ENCODE assay signal across 12 cellular contexts in the genomic region with DNA sequence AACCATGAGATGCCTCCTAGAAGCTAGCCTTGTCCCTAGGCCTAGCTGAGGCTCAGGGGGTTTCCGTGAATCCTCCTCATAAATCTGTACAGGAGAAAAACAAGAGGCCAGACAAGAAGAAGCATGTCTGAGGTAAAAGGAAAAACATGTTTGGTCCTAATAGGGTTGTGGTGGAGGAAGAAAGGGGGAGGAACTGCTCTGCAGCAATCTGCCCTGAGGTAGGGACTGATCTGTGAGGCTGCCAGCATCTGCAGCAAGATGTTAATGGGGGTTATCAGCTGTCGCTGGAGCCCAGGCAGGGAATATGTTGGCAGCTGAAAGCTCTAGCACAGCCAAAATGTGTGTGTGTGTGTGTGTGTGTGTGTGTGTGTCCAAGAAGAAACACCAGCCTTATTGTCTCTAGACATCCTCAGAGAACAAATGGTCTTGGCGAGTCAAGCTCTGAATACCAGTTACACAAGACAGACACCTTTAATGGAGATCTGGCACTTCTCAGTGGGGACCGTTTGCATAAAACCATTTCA.
DNase-seq lines count a peak whose midpoint lies in the region; ATAC-seq, FAIRE-seq and TF ChIP-seq lines count a peak whose summit lies in the region.
"Had no signal": no experiment of that assay in that cellular context is flagged by ENCODE, and none has a peak within 500 bp of the region (broad histone marks: within the 10 kb centered on the region; RNA-seq: fewer than 3 reads in every experiment).

No MANE protein-coding gene starts in this region.

- H3K36me3 ChIP-seq in bronchial epithelial cell (ENCODE audit: control insufficient read depth, insufficient read depth, low read length) (no peaks in the 10 kb centered on the region), aorta (ENCODE audit: control insufficient read depth in 1 of 2, insufficient read depth in 2 of 2, low read length in 1 of 2) (no peaks in the 10 kb centered on the region)

- H3K27ac ChIP-seq in aorta (ENCODE audit: low read depth in 1 of 2, low read length in 2 of 2) = no peak overlapping the region
- H3K27ac ChIP-seq: parathyroid adenoma had no signal

- 55 to 64% methylated on average over 4 of the region's 4 CpGs for WGBS in aorta, 2 donors

- DNase-seq in DMS79 treated with DMSO at 0.1 percent for 48 hours (lab: John Stamatoyannopoulos, UW) (peak; percentile 47), DMS79 (lab: John Stamatoyannopoulos, UW) (no peak), bronchial epithelial cell (ENCODE audit: low read depth) (peak; percentile 87), left kidney (ENCODE audit: low read depth, low spot score) (peak; percentile 39), aorta (no peak), RPMI8226 (no peak)
- DNase-seq in stimulated activated naive CD8-positive, alpha-beta T cell treated with anti-CD3 and anti-CD28 coated beads, Interleukin-15, Interleukin-2, amounts not matched to agents 100 U/mL and 50 U/mL, for 24 hours = no peak
- DNase-seq: activated B cell treated with CpG ODN at 0.5 μM for 24 hours; activated T-cell treated with anti-CD3 and anti-CD28 coated beads, Interleukin-2, amount 50 U/mL, for 1 hour had no signal

- no peak for FAIRE-seq in bronchial epithelial cell (lab: Jason Lieb, UNC)
- FAIRE-seq: A204.1 had no signal

- H3K4me3 ChIP-seq in bronchial epithelial cell (ENCODE audit: low read depth, low read length) (no peak overlapping the region), aorta (ENCODE audit: low read length in 2 of 2) (no peak overlapping the region)

- H3K27me3 ChIP-seq in bronchial epithelial cell (ENCODE audit: control insufficient read depth, insufficient read depth, low read length) (no peaks in the 10 kb centered on the region), aorta (ENCODE audit: control insufficient read depth in 1 of 2, insufficient read depth in 2 of 2, low read length in 1 of 2) (no peaks in the 10 kb centered on the region)

- TF ChIP-seq CTCF in bronchial epithelial cell (IDR thresholded peaks at IDR 0.05; ENCODE audit: insufficient read depth, low read length, severe bottlenecking) = no peak

- no peaks in the 10 kb centered on the region for H3K9me3 ChIP-seq in aorta (ENCODE audit: control insufficient read depth, low read length)

- ATAC-seq in aorta (ENCODE audit: low FRiP score) (peak; percentile 36), HG03175 (IDR thresholded peaks at IDR 0.05; ENCODE audit: unreplicated experiment) (no peak)
- ATAC-seq in stimulated activated naive CD8-positive, alpha-beta T cell treated with anti-CD3 and anti-CD28 coated beads, Interleukin-15, Interleukin-2, amounts not matched to agents 100 U/mL and 50 U/mL, for 24 hours = no peak

- intact Hi-C loops in aorta (cut with DNase I) = no loop called here

- H3K4me1 ChIP-seq in aorta (ENCODE audit: control insufficient read depth in 1 of 2, insufficient read depth in 2 of 2, low read length in 2 of 2) = no peaks in the 10 kb centered on the region
- H3K4me1 ChIP-seq: parathyroid adenoma had no signal

Comparison
In these comparisons a context has a peak if more than half of its experiments do, and no peak if none do; other contexts are left out.
1. DNase-seq: peak in DMS79 treated with DMSO at 0.1 percent for 48 hours (single experiment), bronchial epithelial cell (single experiment) and left kidney (single experiment); none in DMS79 (single experiment), aorta (0 of 2), RPMI8226 (single experiment) and stimulated activated naive CD8-positive, alpha-beta T cell treated with anti-CD3 and anti-CD28 coated beads, Interleukin-15, Interleukin-2, amounts not matched to agents 100 U/mL and 50 U/mL, for 24 hours (single experiment).